Comparison of ENCODE assay signal across 17 cellular contexts in genomic region chr1:61921435-61921834, GRCh38.
DNase-seq lines count a peak whose midpoint lies in the region; ATAC-seq and TF ChIP-seq lines count a peak whose summit lies in the region.
"Had no signal": no experiment of that assay in that cellular context is flagged by ENCODE, and none has a peak within 500 bp of the region (broad histone marks: within the 10 kb centered on the region; RNA-seq: fewer than 3 reads in every experiment).

No MANE protein-coding gene starts in this region.

- H3K27me3 Mint-ChIP-seq in MCF 10A (ENCODE audit: insufficient read depth, unreplicated experiment), result no peaks in the 10 kb centered on the region
- no peaks in the 10 kb centered on the region for H3K27me3 Mint-ChIP-seq in endodermal cell (ENCODE audit: insufficient read depth)
- no peaks in the 10 kb centered on the region for H3K27me3 Mint-ChIP-seq in Calu3 (ENCODE audit: unreplicated experiment)
- H3K27me3 Mint-ChIP-seq: dendritic cell treated with granulocyte-macrophage colony-stimulating factor and Interleukin-4, amounts not matched to agents 40 ng/mL and 50 ng/mL, for 4 days had no signal

- H3K4me3 ChIP-seq in mammary epithelial cell (replicated peaks in 1 of 3; ENCODE audit: insufficient read depth in 1 of 3, low read depth in 2 of 3, low read length in 3 of 3) (no peak overlapping the region), PC-3 (ENCODE audit: low read length) (no peak overlapping the region), endodermal cell (ENCODE audit: low read length) (no peak overlapping the region), OCI-LY7 (ENCODE audit: low read depth, low read length, poor library complexity, severe bottlenecking) (no peak overlapping the region)
- H3K4me3 ChIP-seq: esophagus squamous epithelium, stomach, uterus had no signal

- DNase-seq in MCF 10A (ENCODE audit: unreplicated experiment) (peak; percentile 19), mammary epithelial cell (no peak), PC-3 (peak; percentile 3), endodermal cell (no peak), smooth muscle cell of the brain vasculature (ENCODE audit: low read depth, low spot score) (peak; percentile 10), Calu3 (no peak), OCI-LY7 (ENCODE audit: low spot score) (no peak)
- DNase-seq in activated CD4-positive, alpha-beta T cell treated with anti-CD3 and anti-CD28 coated beads for 1 hour, result no peak
- DNase-seq: amygdala; esophagus squamous epithelium; hypothalamus; OCI-M1; stimulated activated CD4-positive, alpha-beta T cell treated with anti-CD3 and anti-CD28 coated beads, Interleukin-15, amount 100 ng/mL, for 24 hours; stomach; uterus had no signal

- H2AFZ ChIP-seq in mammary epithelial cell (ENCODE audit: low read depth, low read length) (no peak overlapping the region), PC-3 (ENCODE audit: low read length) (no peak overlapping the region), OCI-LY7 (ENCODE audit: low read length) (no peak overlapping the region)

- H3K4me1 Mint-ChIP-seq in MCF 10A (ENCODE audit: insufficient read depth, unreplicated experiment), result no peaks in the 10 kb centered on the region
- peaks cover 6% of the 10 kb centered on the region for H3K4me1 Mint-ChIP-seq in endodermal cell
- H3K4me1 Mint-ChIP-seq in Calu3 (ENCODE audit: low read depth, unreplicated experiment), result no peaks in the 10 kb centered on the region

- in situ Hi-C loops in mammary epithelial cell (cut with MboI; ENCODE audit: low sequenced_read_pairs in 2 of 2), result no loop called here

- H3K27ac ChIP-seq in mammary epithelial cell (ENCODE audit: insufficient read depth, low read depth, low read length), result no peak overlapping the region
- H3K27ac ChIP-seq in PC-3 (ENCODE audit: low read length), result no peak overlapping the region
- no peak overlapping the region for H3K27ac ChIP-seq in endodermal cell (ENCODE audit: low read depth, low read length)
- no peak overlapping the region for H3K27ac ChIP-seq in OCI-LY7 (ENCODE audit: low read depth, low read length, poor library complexity, severe bottlenecking)
- H3K27ac ChIP-seq: esophagus squamous epithelium, stomach, uterus had no signal

- POLR2A ChIA-PET in MCF 10A (lab: Yijun Ruan, JAX), result no interaction called here
- POLR2A ChIA-PET in PC-3 (lab: Charles Lee; ENCODE audit: unreplicated experiment), result no interaction called here
- POLR2A ChIA-PET in OCI-LY7 (lab: Charles Lee), result interaction anchor here (0.7 kb wide), 1 partner anchor 270 kb away, joined by 3 read pairs; no protein-coding TSS in a partner anchor

- no peaks in the 10 kb centered on the region for H3F3A ChIP-seq in PC-3 (ENCODE audit: low read length, unreplicated experiment)

- no peak for ATAC-seq in PC-3

- intact Hi-C loops in MCF 10A (cut with micrococcal nuclease), result no loop called here
- intact Hi-C loops in mammary epithelial cell (cut with micrococcal nuclease), result no loop called here
- intact Hi-C loops in PC-3 (cut with micrococcal nuclease), result loop anchor here (1.0 kb wide), 1 partner anchor 149 kb away; no protein-coding TSS in a partner anchor
- intact Hi-C loops in Calu3 (cut with micrococcal nuclease; ENCODE audit: unreplicated experiment), result no loop called here
- intact Hi-C loops in OCI-LY7 (cut with micrococcal nuclease; ENCODE audit: unreplicated experiment), result no loop called here

- peaks cover 25% of the 10 kb centered on the region for H3K36me3 Mint-ChIP-seq in MCF 10A (ENCODE audit: insufficient read depth, unreplicated experiment)
- peaks cover 53% of the 10 kb centered on the region for H3K36me3 Mint-ChIP-seq in endodermal cell (ENCODE audit: low read depth)
- peaks cover 17% of the 10 kb centered on the region for H3K36me3 Mint-ChIP-seq in Calu3 (ENCODE audit: insufficient read depth, unreplicated experiment)

- no peaks in the 10 kb centered on the region for H3K9me3 Mint-ChIP-seq in MCF 10A (ENCODE audit: unreplicated experiment)
- peaks cover 6% of the 10 kb centered on the region for H3K9me3 Mint-ChIP-seq in endodermal cell
- H3K9me3 Mint-ChIP-seq in Calu3 (ENCODE audit: low read depth, unreplicated experiment), result no peaks in the 10 kb centered on the region
- H3K9me3 Mint-ChIP-seq: dendritic cell treated with granulocyte-macrophage colony-stimulating factor and Interleukin-4, amounts not matched to agents 40 ng/mL and 50 ng/mL, for 4 days had no signal

- H3K4me3 Mint-ChIP-seq in MCF 10A (ENCODE audit: unreplicated experiment), result no peak overlapping the region
- H3K4me3 Mint-ChIP-seq in endodermal cell, result no peak overlapping the region
- no peak overlapping the region for H3K4me3 Mint-ChIP-seq in Calu3 (ENCODE audit: low read depth, unreplicated experiment)
- H3K4me3 Mint-ChIP-seq: dendritic cell treated with granulocyte-macrophage colony-stimulating factor and Interleukin-4, amounts not matched to agents 40 ng/mL and 50 ng/mL, for 4 days had no signal

- H3K79me2 ChIP-seq in mammary epithelial cell (ENCODE audit: insufficient read depth, low read length) (no peaks in the 10 kb centered on the region), PC-3 (ENCODE audit: low read length) (no peaks in the 10 kb centered on the region), OCI-LY7 (ENCODE audit: insufficient read depth, low read depth, low read length) (no peaks in the 10 kb centered on the region)

- H3K27ac Mint-ChIP-seq in MCF 10A (ENCODE audit: low read depth, unreplicated experiment), result no peak overlapping the region
- H3K27ac Mint-ChIP-seq in endodermal cell, result no peak overlapping the region
- H3K27ac Mint-ChIP-seq in Calu3 (ENCODE audit: unreplicated experiment), result no peak overlapping the region
- H3K27ac Mint-ChIP-seq: activated T-helper 2 cell treated with anti-CD3 and anti-CD28 coated beads, Interferon-gamma antibody, Interleukin-2, Interleukin-4, amounts not matched to agents 10 μg/mL and 5 μg/mL and 100 μg/mL, durations not matched to agents 14 hours and 24 hours and 36 hours; dendritic cell treated with granulocyte-macrophage colony-stimulating factor and Interleukin-4, amounts not matched to agents 40 ng/mL and 50 ng/mL, for 4 days had no signal

- no peaks in the 10 kb centered on the region for H3K4me1 ChIP-seq in mammary epithelial cell (ENCODE audit: insufficient read depth, low read length)
- H3K4me1 ChIP-seq in PC-3 (ENCODE audit: insufficient read depth, low read length), result peaks cover 13% of the 10 kb centered on the region
- no peaks in the 10 kb centered on the region for H3K4me1 ChIP-seq in endodermal cell (ENCODE audit: control insufficient read depth, insufficient read depth, low read length)
- no peaks in the 10 kb centered on the region for H3K4me1 ChIP-seq in OCI-LY7 (ENCODE audit: insufficient read depth, low read length, poor library complexity, severe bottlenecking)
- H3K4me1 ChIP-seq: esophagus squamous epithelium, uterus had no signal

- BruUV-seq in MCF 10A (replicated peaks; lab: Mats Ljungman, UMichigan) (no TSS peak), mammary epithelial cell (replicated peaks; lab: Mats Ljungman, UMichigan) (no TSS peak), PC-3 (replicated peaks; lab: Mats Ljungman, UMichigan) (no TSS peak), Calu3 (replicated peaks; lab: Mats Ljungman, UMichigan) (no TSS peak), OCI-LY7 (replicated peaks; lab: Mats Ljungman, UMichigan) (no TSS peak)

- H3K36me3 ChIP-seq in mammary epithelial cell (ENCODE audit: insufficient read depth, low read length) (peaks cover 6% of the 10 kb centered on the region), PC-3 (ENCODE audit: low read depth, low read length) (no peaks in the 10 kb centered on the region), endodermal cell (ENCODE audit: control insufficient read depth, insufficient read depth, low read length) (peaks cover 21% of the 10 kb centered on the region), OCI-LY7 (ENCODE audit: insufficient read depth, low read length) (no peaks in the 10 kb centered on the region)
- H3K36me3 ChIP-seq: uterus had no signal

- H3K9me2 ChIP-seq in PC-3 (replicated peaks; ENCODE audit: low read length), result no peaks in the 10 kb centered on the region
- no peaks in the 10 kb centered on the region for H3K9me2 ChIP-seq in OCI-LY7 (ENCODE audit: insufficient read depth, low read length)

- TF ChIP-seq CTCF in MCF 10A (IDR thresholded peaks at IDR 0.05; ENCODE audit: unreplicated experiment) (no peak), mammary epithelial cell (conservative IDR thresholded peaks at IDR 0.05 in 1 of 2, IDR thresholded peaks at IDR 0.05 in 1 of 2; ENCODE audit: extremely low read depth in 1 of 2, insufficient read depth in 1 of 2, low read depth in 1 of 2, low read length in 2 of 2) (no peak), PC-3 (conservative IDR thresholded peaks at IDR 0.05; ENCODE audit: low read depth, low read length) (peak; percentile 54), endodermal cell (conservative IDR thresholded peaks at IDR 0.05) (peak; percentile 66), Calu3 (IDR thresholded peaks at IDR 0.05; ENCODE audit: unreplicated experiment) (no peak), OCI-LY7 (conservative IDR thresholded peaks at IDR 0.05; ENCODE audit: low read length) (no peak)

- no peaks in the 10 kb centered on the region for H4K20me1 ChIP-seq in mammary epithelial cell (ENCODE audit: insufficient read depth, low read length)
- H4K20me1 ChIP-seq in PC-3 (ENCODE audit: low read length), result no peaks in the 10 kb centered on the region
- no peaks in the 10 kb centered on the region for H4K20me1 ChIP-seq in OCI-LY7 (ENCODE audit: insufficient read depth, low read length)

- dilution Hi-C loops in mammary epithelial cell (cut with HindIII; ENCODE audit: low sequenced_read_pairs), result no loop called here

- H3K27me3 ChIP-seq in mammary epithelial cell (ENCODE audit: insufficient read depth, low read length) (no peaks in the 10 kb centered on the region), PC-3 (ENCODE audit: low read length) (no peaks in the 10 kb centered on the region), endodermal cell (ENCODE audit: control insufficient read depth, insufficient read depth, low read length, poor library complexity, severe bottlenecking) (no peaks in the 10 kb centered on the region)
- H3K27me3 ChIP-seq: esophagus squamous epithelium, stomach, uterus had no signal

- H3K4me2 ChIP-seq in mammary epithelial cell (ENCODE audit: insufficient read depth, low read depth, low read length) (no peak overlapping the region), PC-3 (ENCODE audit: low read length) (no peak overlapping the region), OCI-LY7 (ENCODE audit: low read length) (no peak overlapping the region)

- no peak overlapping the region for H3K9ac ChIP-seq in mammary epithelial cell (ENCODE audit: insufficient read depth, low read length)
- no peak overlapping the region for H3K9ac ChIP-seq in PC-3 (ENCODE audit: low read length)
- no peak overlapping the region for H3K9ac ChIP-seq in endodermal cell (ENCODE audit: extremely low read depth, low read length, poor library complexity, severe bottlenecking)

- CTCF ChIA-PET in MCF 10A (lab: Yijun Ruan, JAX), result interaction anchor here (1.0 kb wide), 1 partner anchor 254 kb away, joined by 3 read pairs; no protein-coding TSS in a partner anchor
- CTCF ChIA-PET in mammary epithelial cell (lab: Charles Lee; ENCODE audit: low non-redundant PET), result no interaction called here
- CTCF ChIA-PET in PC-3 (lab: Charles Lee), result no interaction called here
- CTCF ChIA-PET in Calu3 (lab: Charles Lee), result no interaction called here
- CTCF ChIA-PET in OCI-LY7 (lab: Charles Lee; ENCODE audit: unreplicated experiment), result no interaction called here

- no peaks in the 10 kb centered on the region for H3K9me3 ChIP-seq in mammary epithelial cell (replicated peaks; ENCODE audit: insufficient read depth, low read length)
- no peaks in the 10 kb centered on the region for H3K9me3 ChIP-seq in PC-3 (ENCODE audit: low read length)
- peaks cover 11% of the 10 kb centered on the region for H3K9me3 ChIP-seq in endodermal cell (ENCODE audit: control insufficient read depth, low read length)
- H3K9me3 ChIP-seq in OCI-LY7 (ENCODE audit: low read length), result no peaks in the 10 kb centered on the region
- H3K9me3 ChIP-seq: esophagus squamous epithelium, stomach, uterus had no signal

Comparison
In these comparisons a context has a peak if more than half of its experiments do, and no peak if none do; other contexts are left out.
1. DNase-seq: peak in MCF 10A (single experiment), PC-3 (single experiment) and smooth muscle cell of the brain vasculature (single experiment); none in mammary epithelial cell (single experiment), endodermal cell (single experiment), Calu3 (single experiment), activated CD4-positive, alpha-beta T cell treated with anti-CD3 and anti-CD28 coated beads for 1 hour (single experiment) and OCI-LY7 (single experiment).
2. CTCF ChIP-seq: peak in PC-3 (single experiment) and endodermal cell (single experiment); none in MCF 10A (single experiment), mammary epithelial cell (0 of 2), Calu3 (single experiment) and OCI-LY7 (single experiment).